ENCODE assay signal across 11 cellular contexts in the genomic region with DNA sequence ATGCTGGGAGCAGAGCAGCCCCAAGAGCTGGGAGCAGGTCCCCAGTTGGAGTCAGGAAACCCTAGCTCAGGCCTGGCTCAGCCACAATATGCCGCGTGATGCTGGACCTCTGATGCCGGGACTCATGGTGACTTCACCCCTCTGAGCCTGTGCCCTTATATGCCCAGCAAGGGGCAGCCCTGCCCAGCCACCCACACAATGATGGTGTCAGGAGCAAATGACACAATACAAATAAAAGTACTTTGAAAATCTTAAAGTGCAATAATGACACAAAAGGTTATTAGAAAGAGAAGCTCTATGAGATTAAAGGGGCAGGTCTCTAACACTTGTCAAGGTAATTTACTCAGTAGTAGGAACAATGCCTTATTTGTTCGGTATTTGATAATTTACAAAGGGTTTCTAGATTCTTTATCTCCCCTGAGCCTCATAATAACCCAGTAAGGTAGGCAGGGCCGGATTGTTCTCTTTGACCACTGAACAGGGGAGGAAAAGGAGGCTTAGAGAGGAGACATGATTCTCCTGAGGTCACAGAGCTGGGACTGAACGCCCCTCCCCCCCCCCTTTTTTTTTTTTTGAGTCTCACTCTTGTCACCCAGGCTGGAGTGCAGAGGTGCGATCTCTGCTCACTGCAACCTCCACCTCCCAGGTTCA. TPM values are rescaled to one million over a fixed set of nuclear protein-coding genes. Genes with fewer than 3 reads are reported as not detected.
DNase-seq lines count a peak whose midpoint lies in the region; ATAC-seq and TF ChIP-seq lines count a peak whose summit lies in the region.
"Had no signal": no experiment of that assay in that cellular context is flagged by ENCODE, and none has a peak within 500 bp of the region (broad histone marks: within the 10 kb centered on the region; RNA-seq: fewer than 3 reads in every experiment).

No MANE protein-coding gene starts in this region.

- H2AFZ ChIP-seq in ACC112 (ENCODE audit: low read length, unreplicated experiment) = no peak overlapping the region
- H2AFZ ChIP-seq in SK-N-SH (ENCODE audit: low read depth) = no peak overlapping the region

- no peak overlapping the region for H3K9ac ChIP-seq in SK-N-SH

- no peak for TF ChIP-seq EP300 in SK-N-SH (IDR thresholded peaks at IDR 0.05; ENCODE audit: borderline replicate concordance in 1 of 2, low read depth in 1 of 2, low read length in 1 of 2)

- TF ChIP-seq RAD21 in SK-N-SH (IDR thresholded peaks at IDR 0.05; ENCODE audit: low read length) = no peak

- peak; percentile 60 for DNase-seq in NCI-H748 (lab: John Stamatoyannopoulos, UW; ENCODE audit: unreplicated experiment)
- no peak for DNase-seq in epithelial cell of proximal tubule (ENCODE audit: low read depth)
- peak; percentile 64 for DNase-seq in pons (ENCODE audit: low spot score)
- DNase-seq in stimulated activated CD4-positive, alpha-beta T cell treated with anti-CD3 and anti-CD28 coated beads, Interleukin-4, amount 100 ng/mL, for 1 hour = no peak
- DNase-seq in NCI-H1417 treated with DMSO at 0.1 percent for 48 hours (lab: John Stamatoyannopoulos, UW) = no peak
- DNase-seq in SK-N-SH = no peak
- DNase-seq: activated CD4-positive, alpha-beta T cell treated with anti-CD3 and anti-CD28 coated beads, Interleukin-2, amount 10 ng/mL, durations not matched to agents 7 days and 5 days; activated gamma-delta T cell treated with Interleukin-2 at 50 U/mL for 16 hours; NCI-H526 had no signal

- no peak overlapping the region for H3K4me2 ChIP-seq in SK-N-SH

- no peak overlapping the region for H3K4me3 ChIP-seq in ACC112 (ENCODE audit: low read depth, low read length)
- H3K4me3 ChIP-seq in epithelial cell of proximal tubule (ENCODE audit: low read depth, low read length) = no peak overlapping the region
- no peak overlapping the region for H3K4me3 ChIP-seq in SK-N-SH (ENCODE audit: low read depth in 2 of 2, low read length in 1 of 2)

- no peak for ATAC-seq in GM21423 (IDR thresholded peaks at IDR 0.05; ENCODE audit: unreplicated experiment)

- H3K79me2 ChIP-seq in ACC112 (ENCODE audit: control insufficient read depth, insufficient read depth, low read length, unreplicated experiment) (no peaks in the 10 kb centered on the region), SK-N-SH (ENCODE audit: insufficient read depth) (no peaks in the 10 kb centered on the region)

- H3K27me3 ChIP-seq in ACC112 (ENCODE audit: insufficient read depth, low read length) (no peaks in the 10 kb centered on the region), SK-N-SH (ENCODE audit: insufficient read depth) (no peaks in the 10 kb centered on the region)

- no peaks in the 10 kb centered on the region for H3K9me2 ChIP-seq in SK-N-SH

- H3K27ac ChIP-seq in ACC112 (ENCODE audit: low read depth, low read length) (peak overlapping the region; percentile 35), SK-N-SH (ENCODE audit: low read depth in 2 of 2, low read length in 1 of 2) (no peak overlapping the region)

- TF ChIP-seq CTCF in epithelial cell of proximal tubule (conservative IDR thresholded peaks at IDR 0.05; ENCODE audit: low read depth, low read length) (peak; percentile 11), SK-N-SH (IDR thresholded peaks at IDR 0.05) (no peak)

- CTCF ChIA-PET in SK-N-SH (lab: Yijun Ruan, JAX) = interaction anchor here (0.6 to 2.3 kb wide), 4 partner anchors 9 to 145 kb away, joined by 3 to 13 read pairs (median 4); no protein-coding TSS in a partner anchor

- 71% methylated on average over 7 of the region's 7 CpGs for WGBS in SK-N-SH (ENCODE audit: low lambda C conversion rate)

- H3K9me3 ChIP-seq in SK-N-SH = no peaks in the 10 kb centered on the region

- peaks cover 37% of the 10 kb centered on the region for H3F3A ChIP-seq in SK-N-SH (replicated peaks; ENCODE audit: insufficient read depth)

- no peaks in the 10 kb centered on the region for H3K36me3 ChIP-seq in ACC112 (ENCODE audit: insufficient read depth, low read length)
- H3K36me3 ChIP-seq in SK-N-SH (replicated peaks in 1 of 2; ENCODE audit: control insufficient read depth in 1 of 2, insufficient read depth in 2 of 2, low read length in 1 of 2) = no peaks in the 10 kb centered on the region

- H3K4me1 ChIP-seq in ACC112 (ENCODE audit: control insufficient read depth, insufficient read depth, low read length, unreplicated experiment) (peaks cover 40% of the 10 kb centered on the region), SK-N-SH (ENCODE audit: control insufficient read depth in 1 of 2, insufficient read depth in 2 of 2, low read depth in 1 of 2, low read length in 1 of 2) (peaks cover 6 to 21% of the 10 kb centered on the region in 2 experiments; a peak in 3 of 4 replicates)

- H4K20me1 ChIP-seq in SK-N-SH (ENCODE audit: insufficient read depth) = no peaks in the 10 kb centered on the region

- POLR2A ChIA-PET in SK-N-SH (lab: Yijun Ruan, JAX) = interaction anchor here (0.6 kb wide), 1 partner anchor 1448 kb away, joined by 3 read pairs; no protein-coding TSS in a partner anchor

TF ChIP-seq in SK-N-SH, 30 proteins besides CTCF, POLR2A, EP300 and RAD21:
- no peak for TF ChIP-seq RFX5 (IDR thresholded peaks at IDR 0.05; ENCODE audit: low read length)
- TF ChIP-seq NRF1 (IDR thresholded peaks at IDR 0.05; ENCODE audit: low read depth, low read length) = no peak
- TF ChIP-seq, protein P1, sequence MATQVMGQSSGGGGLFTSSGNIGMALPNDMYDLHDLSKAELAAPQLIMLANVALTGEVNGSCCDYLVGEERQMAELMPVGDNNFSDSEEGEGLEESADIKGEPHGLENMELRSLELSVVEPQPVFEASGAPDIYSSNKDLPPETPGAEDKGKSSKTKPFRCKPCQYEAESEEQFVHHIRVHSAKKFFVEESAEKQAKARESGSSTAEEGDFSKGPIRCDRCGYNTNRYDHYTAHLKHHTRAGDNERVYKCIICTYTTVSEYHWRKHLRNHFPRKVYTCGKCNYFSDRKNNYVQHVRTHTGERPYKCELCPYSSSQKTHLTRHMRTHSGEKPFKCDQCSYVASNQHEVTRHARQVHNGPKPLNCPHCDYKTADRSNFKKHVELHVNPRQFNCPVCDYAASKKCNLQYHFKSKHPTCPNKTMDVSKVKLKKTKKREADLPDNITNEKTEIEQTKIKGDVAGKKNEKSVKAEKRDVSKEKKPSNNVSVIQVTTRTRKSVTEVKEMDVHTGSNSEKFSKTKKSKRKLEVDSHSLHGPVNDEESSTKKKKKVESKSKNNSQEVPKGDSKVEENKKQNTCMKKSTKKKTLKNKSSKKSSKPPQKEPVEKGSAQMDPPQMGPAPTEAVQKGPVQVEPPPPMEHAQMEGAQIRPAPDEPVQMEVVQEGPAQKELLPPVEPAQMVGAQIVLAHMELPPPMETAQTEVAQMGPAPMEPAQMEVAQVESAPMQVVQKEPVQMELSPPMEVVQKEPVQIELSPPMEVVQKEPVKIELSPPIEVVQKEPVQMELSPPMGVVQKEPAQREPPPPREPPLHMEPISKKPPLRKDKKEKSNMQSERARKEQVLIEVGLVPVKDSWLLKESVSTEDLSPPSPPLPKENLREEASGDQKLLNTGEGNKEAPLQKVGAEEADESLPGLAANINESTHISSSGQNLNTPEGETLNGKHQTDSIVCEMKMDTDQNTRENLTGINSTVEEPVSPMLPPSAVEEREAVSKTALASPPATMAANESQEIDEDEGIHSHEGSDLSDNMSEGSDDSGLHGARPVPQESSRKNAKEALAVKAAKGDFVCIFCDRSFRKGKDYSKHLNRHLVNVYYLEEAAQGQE (IDR thresholded peaks at IDR 0.05; ENCODE audit: low read depth, low read length) = no peak
- no peak for TF ChIP-seq EZH2phosphoT487 (IDR thresholded peaks at IDR 0.05; ENCODE audit: borderline replicate concordance, low read depth)
- TF ChIP-seq GATA2 (CRISPR knock-in tag; IDR thresholded peaks at IDR 0.05) = no peak

RNA-seq across cellular contexts. Expression of a gene that starts 18.4 kb away (rescaled TPM):
- total RNA-seq in epithelial cell of proximal tubule = 26.3 and 30.1 TPM in 2 replicates
- polyA plus RNA-seq in SK-N-SH (2012; rRNA removed) = 18.6 and 29.5 TPM in 2 replicates
- polyA plus RNA-seq in SK-N-SH (2012; cell fraction: cytosol; rRNA removed) = 21.2 and 22.1 TPM in 2 replicates
- polyA plus RNA-seq in SK-N-SH (2012; cell fraction: nucleus; rRNA removed) = 14.0 and 19.1 TPM in 2 replicates

RNA-seq across cellular contexts. Expression of a gene that starts 33.2 kb away (rescaled TPM):
- total RNA-seq in epithelial cell of proximal tubule = 90.4 and 154 TPM in 2 replicates
- polyA plus RNA-seq in SK-N-SH (2012; rRNA removed) = 47.5 and 57.5 TPM in 2 replicates
- 67.5 and 114 TPM in 2 replicates for polyA plus RNA-seq in SK-N-SH (2012; cell fraction: cytosol; rRNA removed)
- polyA plus RNA-seq in SK-N-SH (2012; cell fraction: nucleus; rRNA removed) = 40.9 and 56.5 TPM in 2 replicates

Comparison
In these comparisons a context has a peak if more than half of its experiments do, and no peak if none do; other contexts are left out.
1. DNase-seq: peak in NCI-H748 (single experiment) and pons (single experiment); none in epithelial cell of proximal tubule (single experiment), stimulated activated CD4-positive, alpha-beta T cell treated with anti-CD3 and anti-CD28 coated beads, Interleukin-4, amount 100 ng/mL, for 1 hour (single experiment), NCI-H1417 treated with DMSO at 0.1 percent for 48 hours (single experiment) and SK-N-SH (single experiment).